1 cellular context compared by ENCODE assay signal in the genomic region with DNA sequence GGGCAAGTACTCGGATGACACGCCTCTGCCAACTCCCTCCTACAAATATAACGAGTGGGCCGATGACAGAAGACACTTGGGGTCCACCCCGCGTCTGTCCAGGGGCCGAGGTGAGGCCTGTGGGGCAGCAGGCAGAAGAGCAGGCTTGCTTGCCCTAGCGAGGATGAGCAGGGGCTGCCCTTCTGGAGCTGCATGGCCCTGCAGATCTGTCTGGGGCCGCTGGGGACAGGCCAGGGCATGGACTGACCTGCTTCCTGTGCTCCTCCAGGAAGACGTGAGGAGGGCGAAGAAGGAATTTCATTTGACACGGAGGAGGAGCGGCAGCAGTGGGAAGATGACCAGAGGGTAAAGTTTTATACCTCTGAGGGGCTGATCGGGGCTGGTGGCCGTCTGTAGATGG.
TF ChIP-seq lines count a peak whose summit lies in the region.

No MANE protein-coding gene starts in this region.

TF ChIP-seq in HepG2, 621 proteins besides CTCF, POLR2A, EP300 and RAD21 (continues in another document):
- no peak for TF ChIP-seq AHR (CRISPR knock-in tag; IDR thresholded peaks at IDR 0.05)
- TF ChIP-seq, protein P1, sequence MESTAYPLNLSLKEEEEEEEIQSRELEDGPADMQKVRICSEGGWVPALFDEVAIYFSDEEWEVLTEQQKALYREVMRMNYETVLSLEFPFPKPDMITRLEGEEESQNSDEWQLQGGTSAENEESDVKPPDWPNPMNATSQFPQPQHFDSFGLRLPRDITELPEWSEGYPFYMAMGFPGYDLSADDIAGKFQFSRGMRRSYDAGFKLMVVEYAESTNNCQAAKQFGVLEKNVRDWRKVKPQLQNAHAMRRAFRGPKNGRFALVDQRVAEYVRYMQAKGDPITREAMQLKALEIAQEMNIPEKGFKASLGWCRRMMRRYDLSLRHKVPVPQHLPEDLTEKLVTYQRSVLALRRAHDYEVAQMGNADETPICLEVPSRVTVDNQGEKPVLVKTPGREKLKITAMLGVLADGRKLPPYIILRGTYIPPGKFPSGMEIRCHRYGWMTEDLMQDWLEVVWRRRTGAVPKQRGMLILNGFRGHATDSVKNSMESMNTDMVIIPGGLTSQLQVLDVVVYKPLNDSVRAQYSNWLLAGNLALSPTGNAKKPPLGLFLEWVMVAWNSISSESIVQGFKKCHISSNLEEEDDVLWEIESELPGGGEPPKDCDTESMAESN (CRISPR knock-in tag; conservative IDR thresholded peaks at IDR 0.05) = no peak
- TF ChIP-seq NRL (CRISPR knock-in tag; IDR thresholded peaks at IDR 0.05; ENCODE audit: borderline replicate concordance) = 0 out of 2 replicates have a peak, but pooled peaks have one; percentile 37
- TF ChIP-seq, protein P2, sequence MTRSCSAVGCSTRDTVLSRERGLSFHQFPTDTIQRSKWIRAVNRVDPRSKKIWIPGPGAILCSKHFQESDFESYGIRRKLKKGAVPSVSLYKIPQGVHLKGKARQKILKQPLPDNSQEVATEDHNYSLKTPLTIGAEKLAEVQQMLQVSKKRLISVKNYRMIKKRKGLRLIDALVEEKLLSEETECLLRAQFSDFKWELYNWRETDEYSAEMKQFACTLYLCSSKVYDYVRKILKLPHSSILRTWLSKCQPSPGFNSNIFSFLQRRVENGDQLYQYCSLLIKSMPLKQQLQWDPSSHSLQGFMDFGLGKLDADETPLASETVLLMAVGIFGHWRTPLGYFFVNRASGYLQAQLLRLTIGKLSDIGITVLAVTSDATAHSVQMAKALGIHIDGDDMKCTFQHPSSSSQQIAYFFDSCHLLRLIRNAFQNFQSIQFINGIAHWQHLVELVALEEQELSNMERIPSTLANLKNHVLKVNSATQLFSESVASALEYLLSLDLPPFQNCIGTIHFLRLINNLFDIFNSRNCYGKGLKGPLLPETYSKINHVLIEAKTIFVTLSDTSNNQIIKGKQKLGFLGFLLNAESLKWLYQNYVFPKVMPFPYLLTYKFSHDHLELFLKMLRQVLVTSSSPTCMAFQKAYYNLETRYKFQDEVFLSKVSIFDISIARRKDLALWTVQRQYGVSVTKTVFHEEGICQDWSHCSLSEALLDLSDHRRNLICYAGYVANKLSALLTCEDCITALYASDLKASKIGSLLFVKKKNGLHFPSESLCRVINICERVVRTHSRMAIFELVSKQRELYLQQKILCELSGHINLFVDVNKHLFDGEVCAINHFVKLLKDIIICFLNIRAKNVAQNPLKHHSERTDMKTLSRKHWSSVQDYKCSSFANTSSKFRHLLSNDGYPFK (CRISPR knock-in tag; IDR thresholded peaks at IDR 0.05; ENCODE audit: borderline replicate concordance) = 0 out of 2 replicates have a peak, but pooled peaks have one; percentile 44
- TF ChIP-seq, protein P3, sequence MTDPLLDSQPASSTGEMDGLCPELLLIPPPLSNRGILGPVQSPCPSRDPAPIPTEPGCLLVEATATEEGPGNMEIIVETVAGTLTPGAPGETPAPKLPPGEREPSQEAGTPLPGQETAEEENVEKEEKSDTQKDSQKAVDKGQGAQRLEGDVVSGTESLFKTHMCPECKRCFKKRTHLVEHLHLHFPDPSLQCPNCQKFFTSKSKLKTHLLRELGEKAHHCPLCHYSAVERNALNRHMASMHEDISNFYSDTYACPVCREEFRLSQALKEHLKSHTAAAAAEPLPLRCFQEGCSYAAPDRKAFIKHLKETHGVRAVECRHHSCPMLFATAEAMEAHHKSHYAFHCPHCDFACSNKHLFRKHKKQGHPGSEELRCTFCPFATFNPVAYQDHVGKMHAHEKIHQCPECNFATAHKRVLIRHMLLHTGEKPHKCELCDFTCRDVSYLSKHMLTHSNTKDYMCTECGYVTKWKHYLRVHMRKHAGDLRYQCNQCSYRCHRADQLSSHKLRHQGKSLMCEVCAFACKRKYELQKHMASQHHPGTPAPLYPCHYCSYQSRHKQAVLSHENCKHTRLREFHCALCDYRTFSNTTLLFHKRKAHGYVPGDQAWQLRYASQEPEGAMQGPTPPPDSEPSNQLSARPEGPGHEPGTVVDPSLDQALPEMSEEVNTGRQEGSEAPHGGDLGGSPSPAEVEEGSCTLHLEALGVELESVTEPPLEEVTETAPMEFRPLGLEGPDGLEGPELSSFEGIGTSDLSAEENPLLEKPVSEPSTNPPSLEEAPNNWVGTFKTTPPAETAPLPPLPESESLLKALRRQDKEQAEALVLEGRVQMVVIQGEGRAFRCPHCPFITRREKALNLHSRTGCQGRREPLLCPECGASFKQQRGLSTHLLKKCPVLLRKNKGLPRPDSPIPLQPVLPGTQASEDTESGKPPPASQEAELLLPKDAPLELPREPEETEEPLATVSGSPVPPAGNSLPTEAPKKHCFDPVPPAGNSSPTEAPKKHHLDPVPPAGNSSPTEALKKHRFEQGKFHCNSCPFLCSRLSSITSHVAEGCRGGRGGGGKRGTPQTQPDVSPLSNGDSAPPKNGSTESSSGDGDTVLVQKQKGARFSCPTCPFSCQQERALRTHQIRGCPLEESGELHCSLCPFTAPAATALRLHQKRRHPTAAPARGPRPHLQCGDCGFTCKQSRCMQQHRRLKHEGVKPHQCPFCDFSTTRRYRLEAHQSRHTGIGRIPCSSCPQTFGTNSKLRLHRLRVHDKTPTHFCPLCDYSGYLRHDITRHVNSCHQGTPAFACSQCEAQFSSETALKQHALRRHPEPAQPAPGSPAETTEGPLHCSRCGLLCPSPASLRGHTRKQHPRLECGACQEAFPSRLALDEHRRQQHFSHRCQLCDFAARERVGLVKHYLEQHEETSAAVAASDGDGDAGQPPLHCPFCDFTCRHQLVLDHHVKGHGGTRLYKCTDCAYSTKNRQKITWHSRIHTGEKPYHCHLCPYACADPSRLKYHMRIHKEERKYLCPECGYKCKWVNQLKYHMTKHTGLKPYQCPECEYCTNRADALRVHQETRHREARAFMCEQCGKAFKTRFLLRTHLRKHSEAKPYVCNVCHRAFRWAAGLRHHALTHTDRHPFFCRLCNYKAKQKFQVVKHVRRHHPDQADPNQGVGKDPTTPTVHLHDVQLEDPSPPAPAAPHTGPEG (CRISPR knock-in tag; IDR thresholded peaks at IDR 0.05) = no peak
- TF ChIP-seq ZNF296 (CRISPR knock-in tag; conservative IDR thresholded peaks at IDR 0.05) = no peak
- TF ChIP-seq HNRNPL (IDR thresholded peaks at IDR 0.05; ENCODE audit: low read depth, low read length) = no peak
- no peak for TF ChIP-seq HMG20B (CRISPR knock-in tag; conservative IDR thresholded peaks at IDR 0.05)
- TF ChIP-seq EED (CRISPR knock-in tag; IDR thresholded peaks at IDR 0.05) = no peak
- TF ChIP-seq, protein P4, sequence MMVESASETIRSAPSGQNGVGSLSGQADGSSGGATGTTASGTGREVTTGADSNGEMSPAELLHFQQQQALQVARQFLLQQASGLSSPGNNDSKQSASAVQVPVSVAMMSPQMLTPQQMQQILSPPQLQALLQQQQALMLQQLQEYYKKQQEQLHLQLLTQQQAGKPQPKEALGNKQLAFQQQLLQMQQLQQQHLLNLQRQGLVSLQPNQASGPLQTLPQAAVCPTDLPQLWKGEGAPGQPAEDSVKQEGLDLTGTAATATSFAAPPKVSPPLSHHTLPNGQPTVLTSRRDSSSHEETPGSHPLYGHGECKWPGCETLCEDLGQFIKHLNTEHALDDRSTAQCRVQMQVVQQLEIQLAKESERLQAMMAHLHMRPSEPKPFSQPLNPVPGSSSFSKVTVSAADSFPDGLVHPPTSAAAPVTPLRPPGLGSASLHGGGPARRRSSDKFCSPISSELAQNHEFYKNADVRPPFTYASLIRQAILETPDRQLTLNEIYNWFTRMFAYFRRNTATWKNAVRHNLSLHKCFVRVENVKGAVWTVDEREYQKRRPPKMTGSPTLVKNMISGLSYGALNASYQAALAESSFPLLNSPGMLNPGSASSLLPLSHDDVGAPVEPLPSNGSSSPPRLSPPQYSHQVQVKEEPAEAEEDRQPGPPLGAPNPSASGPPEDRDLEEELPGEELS (CRISPR knock-in tag; IDR thresholded peaks at IDR 0.05) = no peak
- TF ChIP-seq, protein P5, sequence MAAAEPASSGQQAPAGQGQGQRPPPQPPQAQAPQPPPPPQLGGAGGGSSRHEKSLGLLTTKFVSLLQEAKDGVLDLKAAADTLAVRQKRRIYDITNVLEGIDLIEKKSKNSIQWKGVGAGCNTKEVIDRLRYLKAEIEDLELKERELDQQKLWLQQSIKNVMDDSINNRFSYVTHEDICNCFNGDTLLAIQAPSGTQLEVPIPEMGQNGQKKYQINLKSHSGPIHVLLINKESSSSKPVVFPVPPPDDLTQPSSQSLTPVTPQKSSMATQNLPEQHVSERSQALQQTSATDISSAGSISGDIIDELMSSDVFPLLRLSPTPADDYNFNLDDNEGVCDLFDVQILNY (CRISPR knock-in tag; conservative IDR thresholded peaks at IDR 0.05) = 0 out of 2 replicates have a peak, but pooled peaks have one; percentile 15
- TF ChIP-seq, protein P6, sequence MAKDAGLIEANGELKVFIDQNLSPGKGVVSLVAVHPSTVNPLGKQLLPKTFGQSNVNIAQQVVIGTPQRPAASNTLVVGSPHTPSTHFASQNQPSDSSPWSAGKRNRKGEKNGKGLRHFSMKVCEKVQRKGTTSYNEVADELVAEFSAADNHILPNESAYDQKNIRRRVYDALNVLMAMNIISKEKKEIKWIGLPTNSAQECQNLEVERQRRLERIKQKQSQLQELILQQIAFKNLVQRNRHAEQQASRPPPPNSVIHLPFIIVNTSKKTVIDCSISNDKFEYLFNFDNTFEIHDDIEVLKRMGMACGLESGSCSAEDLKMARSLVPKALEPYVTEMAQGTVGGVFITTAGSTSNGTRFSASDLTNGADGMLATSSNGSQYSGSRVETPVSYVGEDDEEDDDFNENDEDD (CRISPR knock-in tag; IDR thresholded peaks at IDR 0.05; ENCODE audit: borderline replicate concordance) = no peak
- TF ChIP-seq ZNF274 (CRISPR knock-in tag; IDR thresholded peaks at IDR 0.05) = no peak
- TF ChIP-seq, protein P7, sequence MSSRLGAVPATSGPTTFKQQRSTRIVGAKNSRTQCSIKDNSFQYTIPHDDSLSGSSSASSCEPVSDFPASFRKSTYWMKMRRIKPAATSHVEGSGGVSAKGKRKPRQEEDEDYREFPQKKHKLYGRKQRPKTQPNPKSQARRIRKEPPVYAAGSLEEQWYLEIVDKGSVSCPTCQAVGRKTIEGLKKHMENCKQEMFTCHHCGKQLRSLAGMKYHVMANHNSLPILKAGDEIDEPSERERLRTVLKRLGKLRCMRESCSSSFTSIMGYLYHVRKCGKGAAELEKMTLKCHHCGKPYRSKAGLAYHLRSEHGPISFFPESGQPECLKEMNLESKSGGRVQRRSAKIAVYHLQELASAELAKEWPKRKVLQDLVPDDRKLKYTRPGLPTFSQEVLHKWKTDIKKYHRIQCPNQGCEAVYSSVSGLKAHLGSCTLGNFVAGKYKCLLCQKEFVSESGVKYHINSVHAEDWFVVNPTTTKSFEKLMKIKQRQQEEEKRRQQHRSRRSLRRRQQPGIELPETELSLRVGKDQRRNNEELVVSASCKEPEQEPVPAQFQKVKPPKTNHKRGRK (CRISPR knock-in tag; IDR thresholded peaks at IDR 0.05) = no peak
- TF ChIP-seq, protein P8, sequence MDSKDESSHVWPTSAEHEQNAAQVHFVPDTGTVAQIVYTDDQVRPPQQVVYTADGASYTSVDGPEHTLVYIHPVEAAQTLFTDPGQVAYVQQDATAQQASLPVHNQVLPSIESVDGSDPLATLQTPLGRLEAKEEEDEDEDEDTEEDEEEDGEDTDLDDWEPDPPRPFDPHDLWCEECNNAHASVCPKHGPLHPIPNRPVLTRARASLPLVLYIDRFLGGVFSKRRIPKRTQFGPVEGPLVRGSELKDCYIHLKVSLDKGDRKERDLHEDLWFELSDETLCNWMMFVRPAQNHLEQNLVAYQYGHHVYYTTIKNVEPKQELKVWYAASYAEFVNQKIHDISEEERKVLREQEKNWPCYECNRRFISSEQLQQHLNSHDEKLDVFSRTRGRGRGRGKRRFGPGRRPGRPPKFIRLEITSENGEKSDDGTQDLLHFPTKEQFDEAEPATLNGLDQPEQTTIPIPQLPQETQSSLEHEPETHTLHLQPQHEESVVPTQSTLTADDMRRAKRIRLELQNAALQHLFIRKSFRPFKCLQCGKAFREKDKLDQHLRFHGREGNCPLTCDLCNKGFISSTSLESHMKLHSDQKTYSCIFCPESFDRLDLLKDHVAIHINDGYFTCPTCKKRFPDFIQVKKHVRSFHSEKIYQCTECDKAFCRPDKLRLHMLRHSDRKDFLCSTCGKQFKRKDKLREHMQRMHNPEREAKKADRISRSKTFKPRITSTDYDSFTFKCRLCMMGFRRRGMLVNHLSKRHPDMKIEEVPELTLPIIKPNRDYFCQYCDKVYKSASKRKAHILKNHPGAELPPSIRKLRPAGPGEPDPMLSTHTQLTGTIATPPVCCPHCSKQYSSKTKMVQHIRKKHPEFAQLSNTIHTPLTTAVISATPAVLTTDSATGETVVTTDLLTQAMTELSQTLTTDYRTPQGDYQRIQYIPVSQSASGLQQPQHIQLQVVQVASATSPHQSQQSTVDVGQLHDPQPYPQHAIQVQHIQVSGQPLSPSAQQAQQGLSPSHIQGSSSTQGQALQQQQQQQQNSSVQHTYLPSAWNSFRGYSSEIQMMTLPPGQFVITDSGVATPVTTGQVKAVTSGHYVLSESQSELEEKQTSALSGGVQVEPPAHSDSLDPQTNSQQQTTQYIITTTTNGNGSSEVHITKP (CRISPR knock-in tag; IDR thresholded peaks at IDR 0.05; ENCODE audit: low read depth) = no peak
- TF ChIP-seq ZFYVE20 (CRISPR knock-in tag; IDR thresholded peaks at IDR 0.05; ENCODE audit: borderline replicate concordance, low read depth) = no peak
- TF ChIP-seq, protein P9, sequence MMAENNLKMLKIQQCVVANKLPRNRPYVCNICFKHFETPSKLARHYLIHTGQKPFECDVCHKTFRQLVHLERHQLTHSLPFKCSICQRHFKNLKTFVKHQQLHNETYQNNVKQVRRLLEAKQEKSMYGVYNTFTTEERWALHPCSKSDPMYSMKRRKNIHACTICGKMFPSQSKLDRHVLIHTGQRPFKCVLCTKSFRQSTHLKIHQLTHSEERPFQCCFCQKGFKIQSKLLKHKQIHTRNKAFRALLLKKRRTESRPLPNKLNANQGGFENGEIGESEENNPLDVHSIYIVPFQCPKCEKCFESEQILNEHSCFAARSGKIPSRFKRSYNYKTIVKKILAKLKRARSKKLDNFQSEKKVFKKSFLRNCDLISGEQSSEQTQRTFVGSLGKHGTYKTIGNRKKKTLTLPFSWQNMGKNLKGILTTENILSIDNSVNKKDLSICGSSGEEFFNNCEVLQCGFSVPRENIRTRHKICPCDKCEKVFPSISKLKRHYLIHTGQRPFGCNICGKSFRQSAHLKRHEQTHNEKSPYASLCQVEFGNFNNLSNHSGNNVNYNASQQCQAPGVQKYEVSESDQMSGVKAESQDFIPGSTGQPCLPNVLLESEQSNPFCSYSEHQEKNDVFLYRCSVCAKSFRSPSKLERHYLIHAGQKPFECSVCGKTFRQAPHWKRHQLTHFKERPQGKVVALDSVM (CRISPR knock-in tag; IDR thresholded peaks at IDR 0.05) = no peak
- TF ChIP-seq ATM (IDR thresholded peaks at IDR 0.05; ENCODE audit: borderline replicate concordance) = no peak
- no peak for TF ChIP-seq TARDBP (CRISPR knock-in tag; IDR thresholded peaks at IDR 0.05)
- 0 out of 2 replicates have a peak, but pooled peaks have one; percentile 44 for TF ChIP-seq ZNF724P (CRISPR knock-in tag; IDR thresholded peaks at IDR 0.05; ENCODE audit: borderline replicate concordance)
